18 cellular contexts compared by ENCODE assay signal in the genomic region with DNA sequence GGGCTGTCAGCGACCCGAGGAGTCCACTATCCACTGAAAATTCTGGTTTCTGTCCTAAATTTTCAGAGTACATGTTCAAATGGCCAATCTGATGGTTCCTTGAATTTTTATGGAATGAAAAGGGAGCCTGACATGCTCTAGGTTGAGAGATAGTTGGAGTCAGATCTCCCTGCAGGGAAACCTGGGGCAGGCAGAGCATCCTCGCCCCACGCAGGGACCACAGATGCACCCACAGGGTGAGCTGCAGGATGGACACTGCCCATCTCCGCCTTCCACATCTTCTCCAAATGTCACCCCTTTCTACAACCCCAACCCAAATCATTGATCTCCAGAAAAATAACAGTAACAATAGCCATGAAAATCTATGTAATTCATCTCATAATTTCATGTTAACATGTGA.
DNase-seq lines count a peak whose midpoint lies in the region; ATAC-seq and TF ChIP-seq lines count a peak whose summit lies in the region.
"Had no signal": no experiment of that assay in that cellular context is flagged by ENCODE, and none has a peak within 500 bp of the region (broad histone marks: within the 10 kb centered on the region; RNA-seq: fewer than 3 reads in every experiment).

No MANE protein-coding gene starts in this region.

- H3K27me3 ChIP-seq in BLaER1 (no peaks in the 10 kb centered on the region), DOHH2 (ENCODE audit: control insufficient read depth, low read length) (no peaks in the 10 kb centered on the region)

- H3K79me2 ChIP-seq in DOHH2 (ENCODE audit: control insufficient read depth, low read length) = no peaks in the 10 kb centered on the region

- H3K4me1 ChIP-seq in BLaER1 (peaks cover 58% of the 10 kb centered on the region), DOHH2 (ENCODE audit: control insufficient read depth, low read length) (peaks cover 71% of the 10 kb centered on the region)

- H3K4me3 Mint-ChIP-seq in effector memory CD8-positive, alpha-beta T cell = peak overlapping the region; percentile 8 to 33
- H3K4me3 Mint-ChIP-seq in stimulated activated effector memory CD8-positive, alpha-beta T cell treated with anti-CD3 and anti-CD28 coated beads, Interleukin-12 subunit alpha, Interleukin-12 subunit beta, amount 100 ng/mL, for 72 hours = no peak overlapping the region
- no peak overlapping the region for H3K4me3 Mint-ChIP-seq in stimulated activated naive B cell treated with anti-CD40 and anti-IgM and Interleukin-4, amounts not matched to agents 10 μg/mL and 1 μg/mL and 100 μg/mL, for 72 hours
- H3K4me3 Mint-ChIP-seq: CD4-positive, alpha-beta T cell; GM23338 had no signal

- H3K36me3 ChIP-seq in BLaER1 (no peaks in the 10 kb centered on the region), DOHH2 (ENCODE audit: control insufficient read depth, low read length) (no peaks in the 10 kb centered on the region)

- H3K27ac ChIP-seq in BLaER1 (no peak overlapping the region), DOHH2 (ENCODE audit: low read depth, low read length) (peak overlapping the region; percentile 93)

- H3K4me3 ChIP-seq in BLaER1 (no peak overlapping the region), DOHH2 (ENCODE audit: low read length) (no peak overlapping the region)
- H3K4me3 ChIP-seq: GM23338 had no signal

- peak overlapping the region; percentile 75 to 94 for H3K27ac Mint-ChIP-seq in effector memory CD8-positive, alpha-beta T cell
- peak overlapping the region; percentile 87 for H3K27ac Mint-ChIP-seq in stimulated activated effector memory CD8-positive, alpha-beta T cell treated with anti-CD3 and anti-CD28 coated beads, Interleukin-12 subunit alpha, Interleukin-12 subunit beta, amount 100 ng/mL, for 72 hours
- no peak overlapping the region for H3K27ac Mint-ChIP-seq in stimulated activated naive B cell treated with anti-CD40 and anti-IgM and Interleukin-4, amounts not matched to agents 10 μg/mL and 1 μg/mL and 100 μg/mL, for 72 hours
- H3K27ac Mint-ChIP-seq: CD4-positive, alpha-beta T cell; GM23338 had no signal

- TF ChIP-seq CTCF in DOHH2 (IDR thresholded peaks at IDR 0.05; ENCODE audit: low read depth, low read length, poor library complexity, severe bottlenecking) = no peak

- no peaks in the 10 kb centered on the region for H3K9me2 ChIP-seq in DOHH2 (replicated peaks; ENCODE audit: control insufficient read depth, low read length)

- H3K9me3 ChIP-seq in BLaER1 (no peaks in the 10 kb centered on the region), DOHH2 (ENCODE audit: control insufficient read depth, insufficient read depth, low read length) (no peaks in the 10 kb centered on the region)

- H3K27me3 Mint-ChIP-seq in effector memory CD8-positive, alpha-beta T cell = no peaks in the 10 kb centered on the region
- H3K27me3 Mint-ChIP-seq in stimulated activated naive B cell treated with anti-CD40 and anti-IgM and Interleukin-4, amounts not matched to agents 10 μg/mL and 1 μg/mL and 100 μg/mL, for 72 hours = peaks cover under 1 to 9% of the 10 kb centered on the region in 2 donors

- H3K4me1 Mint-ChIP-seq in effector memory CD8-positive, alpha-beta T cell (ENCODE audit: low read depth in 2 of 2) = peaks cover 58 to 61% of the 10 kb centered on the region in 2 donors
- peaks cover 63% of the 10 kb centered on the region for H3K4me1 Mint-ChIP-seq in stimulated activated effector memory CD8-positive, alpha-beta T cell treated with anti-CD3 and anti-CD28 coated beads, Interleukin-12 subunit alpha, Interleukin-12 subunit beta, amount 100 ng/mL, for 72 hours
- peaks cover 38 to 48% of the 10 kb centered on the region in 2 donors for H3K4me1 Mint-ChIP-seq in stimulated activated naive B cell treated with anti-CD40 and anti-IgM and Interleukin-4, amounts not matched to agents 10 μg/mL and 1 μg/mL and 100 μg/mL, for 72 hours
- H3K4me1 Mint-ChIP-seq: GM23338 had no signal

- no peak overlapping the region for H3K9ac ChIP-seq in BLaER1

- DNase-seq in effector memory CD8-positive, alpha-beta T cell = no peak
- no peak for DNase-seq in stimulated activated effector memory CD8-positive, alpha-beta T cell treated with anti-CD3 and anti-CD28 coated beads, Interleukin-12 subunit alpha, Interleukin-12 subunit beta, amount 100 ng/mL, for 72 hours (ENCODE audit: low spot score in 2 of 2)
- no peak for DNase-seq in NCI-H524 (lab: John Stamatoyannopoulos, UW)
- no peak for DNase-seq in stimulated activated naive B cell treated with anti-CD40 and anti-IgM and Interleukin-4, amounts not matched to agents 10 μg/mL and 1 μg/mL and 100 μg/mL, for 72 hours
- DNase-seq in Right ventricle myocardium superior = no peak
- DNase-seq: 8988T; AML-193; C1 segment of cervical spinal cord; CD4-positive, alpha-beta T cell; COR-L47; DMS153; DMS79 treated with DMSO at 0.1 percent for 48 hours; GDM1; H7; IMR-90 had no signal

- ATAC-seq in effector memory CD8-positive, alpha-beta T cell (replicated peaks) = no peak
- no peak for ATAC-seq in stimulated activated effector memory CD8-positive, alpha-beta T cell treated with anti-CD3 and anti-CD28 coated beads, Interleukin-12 subunit alpha, Interleukin-12 subunit beta, amount 100 ng/mL, for 72 hours
- ATAC-seq in stimulated activated naive B cell treated with anti-CD40 and anti-IgM and Interleukin-4, amounts not matched to agents 10 μg/mL and 1 μg/mL and 100 μg/mL, for 72 hours (replicated peaks) = no peak
- no peak for ATAC-seq in Right ventricle myocardium superior (ENCODE audit: poor library complexity)
- ATAC-seq: GM23338 had no signal

- H3K4me2 ChIP-seq in BLaER1 (peak overlapping the region; percentile 79; the same call in 1 of the 2 replicates), DOHH2 (ENCODE audit: low read length) (peak overlapping the region; percentile 82)
- H3K4me2 ChIP-seq: GM23338 had no signal

- intact Hi-C loops in Right ventricle myocardium superior (cut with DNase I) = no loop called here

- peaks cover 5% of the 10 kb centered on the region for H3K36me3 Mint-ChIP-seq in effector memory CD8-positive, alpha-beta T cell (ENCODE audit: insufficient read depth)
- H3K36me3 Mint-ChIP-seq in stimulated activated effector memory CD8-positive, alpha-beta T cell treated with anti-CD3 and anti-CD28 coated beads, Interleukin-12 subunit alpha, Interleukin-12 subunit beta, amount 100 ng/mL, for 72 hours = no peaks in the 10 kb centered on the region
- no peaks in the 10 kb centered on the region for H3K36me3 Mint-ChIP-seq in stimulated activated naive B cell treated with anti-CD40 and anti-IgM and Interleukin-4, amounts not matched to agents 10 μg/mL and 1 μg/mL and 100 μg/mL, for 72 hours

- H3F3A ChIP-seq in DOHH2 (ENCODE audit: control insufficient read depth, insufficient read depth) = peaks cover 8% of the 10 kb centered on the region

- H3K9me3 Mint-ChIP-seq in effector memory CD8-positive, alpha-beta T cell = no peaks in the 10 kb centered on the region
- H3K9me3 Mint-ChIP-seq in stimulated activated effector memory CD8-positive, alpha-beta T cell treated with anti-CD3 and anti-CD28 coated beads, Interleukin-12 subunit alpha, Interleukin-12 subunit beta, amount 100 ng/mL, for 72 hours = no peaks in the 10 kb centered on the region
- H3K9me3 Mint-ChIP-seq in stimulated activated naive B cell treated with anti-CD40 and anti-IgM and Interleukin-4, amounts not matched to agents 10 μg/mL and 1 μg/mL and 100 μg/mL, for 72 hours = no peaks in the 10 kb centered on the region
- H3K9me3 Mint-ChIP-seq: CD4-positive, alpha-beta T cell; GM23338 had no signal

- H4K20me1 ChIP-seq in BLaER1 = no peaks in the 10 kb centered on the region
- H4K20me1 ChIP-seq in DOHH2 (ENCODE audit: control insufficient read depth, insufficient read depth, low read depth, low read length) = no peaks in the 10 kb centered on the region

Comparison
In these comparisons a context has a peak if more than half of its experiments do, and no peak if none do; other contexts are left out.
1. H3K4me3 Mint-ChIP-seq: peak in effector memory CD8-positive, alpha-beta T cell (2 of 2); none in stimulated activated effector memory CD8-positive, alpha-beta T cell treated with anti-CD3 and anti-CD28 coated beads, Interleukin-12 subunit alpha, Interleukin-12 subunit beta, amount 100 ng/mL, for 72 hours (single experiment) and stimulated activated naive B cell treated with anti-CD40 and anti-IgM and Interleukin-4, amounts not matched to agents 10 μg/mL and 1 μg/mL and 100 μg/mL, for 72 hours (0 of 2).